21 cellular contexts compared by ENCODE assay signal in genomic region chr1:93658188-93658587, GRCh38. TPM values are rescaled to one million over a fixed set of nuclear protein-coding genes. Genes with fewer than 3 reads are reported as not detected.
A peak's percentile ranks its signal among the peaks of the same experiment; 100 is the strongest.
DNase-seq lines count a peak whose midpoint lies in the region; ATAC-seq and TF ChIP-seq lines count a peak whose summit lies in the region.
"Had no signal": no experiment of that assay in that cellular context is flagged by ENCODE, and none has a peak within 500 bp of the region (broad histone marks: within the 10 kb centered on the region; RNA-seq: fewer than 3 reads in every experiment).

No MANE protein-coding gene starts in this region.

- peaks cover 5% of the 10 kb centered on the region for H3K4me1 Mint-ChIP-seq in activated CD4-positive, alpha-beta T cell treated with anti-CD3 and anti-CD28 coated beads for 36 hours
- H3K4me1 Mint-ChIP-seq in stimulated activated effector memory CD8-positive, alpha-beta T cell treated with anti-CD3 and anti-CD28 coated beads, Interleukin-12 subunit alpha, Interleukin-12 subunit beta, amount 100 ng/mL, for 72 hours = no peaks in the 10 kb centered on the region
- H3K4me1 Mint-ChIP-seq: CD8-positive, alpha-beta memory T cell had no signal

- no peak overlapping the region for H4K8ac ChIP-seq in IMR-90 (ENCODE audit: low read depth in 2 of 2, low read length in 2 of 2)

- no peak overlapping the region for H2BK120ac ChIP-seq in IMR-90 (ENCODE audit: low read depth, low read length)

- peak; percentile 70 for ATAC-seq in activated CD4-positive, alpha-beta T cell treated with anti-CD3 and anti-CD28 coated beads for 36 hours
- no peak for ATAC-seq in IMR-90 (ENCODE audit: low read depth)
- peak; percentile 72 for ATAC-seq in stimulated activated effector memory CD8-positive, alpha-beta T cell treated with anti-CD3 and anti-CD28 coated beads, Interleukin-12 subunit alpha, Interleukin-12 subunit beta, amount 100 ng/mL, for 72 hours
- ATAC-seq: K562, Panc1 had no signal

- no peak overlapping the region for H2AK5ac ChIP-seq in IMR-90 (ENCODE audit: low read depth, low read length)

- no peak overlapping the region for H2BK5ac ChIP-seq in IMR-90 (ENCODE audit: low read depth, low read length, poor library complexity, severe bottlenecking)

- H3K9me3 ChIP-seq in IMR-90 (ENCODE audit: control insufficient read depth, insufficient read depth, low read length) (no peaks in the 10 kb centered on the region; the same call in 1 of the 2 replicates), mammary epithelial cell (replicated peaks; ENCODE audit: insufficient read depth, low read length) (no peaks in the 10 kb centered on the region)

- no peak for DNase-seq in activated CD4-positive, alpha-beta T cell treated with anti-CD3 and anti-CD28 coated beads for 36 hours
- no peak for DNase-seq in activated CD4-positive, alpha-beta T cell treated with anti-CD3 and anti-CD28 coated beads for 1 hour
- DNase-seq in IMR-90 = peak; percentile 41
- peak; percentile 31 for DNase-seq in mammary epithelial cell
- DNase-seq in stimulated activated effector memory CD8-positive, alpha-beta T cell treated with anti-CD3 and anti-CD28 coated beads, Interleukin-12 subunit alpha, Interleukin-12 subunit beta, amount 100 ng/mL, for 72 hours (ENCODE audit: low spot score in 2 of 2) = no peak
- no peak for DNase-seq in NCI-H2107 (lab: John Stamatoyannopoulos, UW)
- no peak for DNase-seq in SIG-M5 (lab: John Stamatoyannopoulos, UW)
- DNase-seq: 8988T; Calu3; CD8-positive, alpha-beta memory T cell; DMS153; NCI-H1092 treated with DMSO at 0.1 percent for 48 hours; NCI-H1436 treated with DMSO at 0.1 percent for 48 hours; NCI-H1930; NCI-H226; NCI-H510A treated with DMSO at 0.1 percent for 48 hours; NCI-H748 treated with DMSO at 0.1 percent for 48 hours; SW 1271 had no signal

- H3K4me2 ChIP-seq in IMR-90 (ENCODE audit: low read depth, low read length) = no peak overlapping the region
- H3K4me2 ChIP-seq in mammary epithelial cell (ENCODE audit: insufficient read depth, low read depth, low read length) = no peak overlapping the region

- no peak overlapping the region for H3K4me3 Mint-ChIP-seq in activated CD4-positive, alpha-beta T cell treated with anti-CD3 and anti-CD28 coated beads for 36 hours
- H3K4me3 Mint-ChIP-seq in stimulated activated effector memory CD8-positive, alpha-beta T cell treated with anti-CD3 and anti-CD28 coated beads, Interleukin-12 subunit alpha, Interleukin-12 subunit beta, amount 100 ng/mL, for 72 hours = no peak overlapping the region
- H3K4me3 Mint-ChIP-seq: CD8-positive, alpha-beta memory T cell had no signal

- in situ Hi-C loops in IMR-90 (cut with MboI; ENCODE audit: low sequenced_read_pairs) = no loop called here
- in situ Hi-C loops in mammary epithelial cell (cut with MboI; ENCODE audit: low sequenced_read_pairs in 2 of 2) = no loop called here

- TF ChIP-seq POLR2A in IMR-90 (IDR thresholded peaks at IDR 0.05; ENCODE audit: low read depth, low read length) = no peak

- H3K36me3 ChIP-seq in IMR-90 (ENCODE audit: control insufficient read depth, insufficient read depth, low read length) (peaks cover 18% of the 10 kb centered on the region), mammary epithelial cell (ENCODE audit: insufficient read depth, low read length) (peaks cover 37% of the 10 kb centered on the region)

- no peaks in the 10 kb centered on the region for H3K9me3 Mint-ChIP-seq in activated CD4-positive, alpha-beta T cell treated with anti-CD3 and anti-CD28 coated beads for 36 hours (ENCODE audit: low read depth)
- no peaks in the 10 kb centered on the region for H3K9me3 Mint-ChIP-seq in stimulated activated effector memory CD8-positive, alpha-beta T cell treated with anti-CD3 and anti-CD28 coated beads, Interleukin-12 subunit alpha, Interleukin-12 subunit beta, amount 100 ng/mL, for 72 hours
- H3K9me3 Mint-ChIP-seq: CD8-positive, alpha-beta memory T cell had no signal

- CTCF ChIA-PET in activated CD4-positive, alpha-beta T cell treated with anti-CD3 and anti-CD28 coated beads for 36 hours (lab: Charles Lee) = interaction anchor here (0.7 to 1.3 kb wide), 2 partner anchors 13 to 71 kb away, joined by 3 to 4 read pairs; no protein-coding TSS in a partner anchor
- CTCF ChIA-PET in IMR-90 (lab: Yijun Ruan, JAX) = interaction anchor here (0.7 kb wide), 1 partner anchor 689 kb away, joined by 7 read pairs; no protein-coding TSS in a partner anchor
- CTCF ChIA-PET in mammary epithelial cell (lab: Charles Lee; ENCODE audit: low non-redundant PET) = no interaction called here

- H3K4me3 ChIP-seq in IMR-90 (ENCODE audit: insufficient read depth, low read depth, low read length) (no peak overlapping the region), mammary epithelial cell (replicated peaks in 1 of 3; ENCODE audit: insufficient read depth in 1 of 3, low read depth in 2 of 3, low read length in 3 of 3) (no peak overlapping the region)
- H3K4me3 ChIP-seq: K562 had no signal

- H4K20me1 ChIP-seq in IMR-90 (ENCODE audit: insufficient read depth, low read length) (peaks cover 30% of the 10 kb centered on the region), mammary epithelial cell (ENCODE audit: insufficient read depth, low read length) (peaks cover 19% of the 10 kb centered on the region)

- H2AFZ ChIP-seq in IMR-90 (replicated peaks; ENCODE audit: low read length, poor library complexity) = no peak overlapping the region
- H2AFZ ChIP-seq in mammary epithelial cell (ENCODE audit: low read depth, low read length) = no peak overlapping the region

- peaks cover 33% of the 10 kb centered on the region for H3K9me1 ChIP-seq in IMR-90 (ENCODE audit: insufficient read depth, low read length)

- H2BK15ac ChIP-seq in IMR-90 (ENCODE audit: low read depth, low read length) = no peak overlapping the region

- no peaks in the 10 kb centered on the region for H3K27me3 ChIP-seq in IMR-90 (ENCODE audit: control insufficient read depth, insufficient read depth, low read length)
- H3K27me3 ChIP-seq in mammary epithelial cell (ENCODE audit: insufficient read depth, low read length) = no peaks in the 10 kb centered on the region

- no peak for TF ChIP-seq RAD21 in IMR-90 (IDR thresholded peaks at IDR 0.05; ENCODE audit: low read length)

- H4K5ac ChIP-seq in IMR-90 (ENCODE audit: low read depth, low read length) = no peak overlapping the region

- intact Hi-C loops in activated CD4-positive, alpha-beta T cell treated with anti-CD3 and anti-CD28 coated beads for 36 hours (cut with DNase I, micrococcal nuclease) = no loop called here
- intact Hi-C loops in IMR-90 (cut with micrococcal nuclease) (no loop called here), mammary epithelial cell (cut with micrococcal nuclease) (no loop called here)

- dilution Hi-C loops in IMR-90 (cut with HindIII; ENCODE audit: low sequenced_read_pairs, unreplicated experiment) (no loop called here), mammary epithelial cell (cut with HindIII; ENCODE audit: low sequenced_read_pairs) (loop anchor here (5.0 kb wide), 1 partner anchor 154 kb away; no protein-coding TSS in a partner anchor)

- H3K27ac ChIP-seq in IMR-90 (ENCODE audit: insufficient read depth, low read length) = no peak overlapping the region
- H3K27ac ChIP-seq in mammary epithelial cell (ENCODE audit: insufficient read depth, low read depth, low read length) = no peak overlapping the region
- H3K27ac ChIP-seq: C4-2B had no signal

- H3K79me1 ChIP-seq in IMR-90 (ENCODE audit: low read depth in 1 of 2, low read length in 2 of 2) = peaks cover 35 to 71% of the 10 kb centered on the region in 2 experiments

- no peak overlapping the region for H3K14ac ChIP-seq in IMR-90 (replicated peaks; ENCODE audit: low read depth, low read length)

- no peak overlapping the region for H3K27ac Mint-ChIP-seq in activated CD4-positive, alpha-beta T cell treated with anti-CD3 and anti-CD28 coated beads for 36 hours
- no peak overlapping the region for H3K27ac Mint-ChIP-seq in stimulated activated effector memory CD8-positive, alpha-beta T cell treated with anti-CD3 and anti-CD28 coated beads, Interleukin-12 subunit alpha, Interleukin-12 subunit beta, amount 100 ng/mL, for 72 hours
- H3K27ac Mint-ChIP-seq: CD8-positive, alpha-beta memory T cell had no signal

- H3K23ac ChIP-seq in IMR-90 (ENCODE audit: low read depth, low read length) = no peak overlapping the region

- no peak overlapping the region for H3K56ac ChIP-seq in IMR-90 (ENCODE audit: extremely low read depth, insufficient read depth, low read length)

- no peak overlapping the region for H3K4ac ChIP-seq in IMR-90 (ENCODE audit: low read depth, low read length)

- POLR2A ChIA-PET in activated CD4-positive, alpha-beta T cell treated with anti-CD3 and anti-CD28 coated beads for 36 hours (lab: Charles Lee) = no interaction called here
- POLR2A ChIA-PET in IMR-90 (lab: Charles Lee; ENCODE audit: unreplicated experiment) = interaction anchor here (0.7 kb wide), 1 partner anchor 928 kb away, joined by 5 read pairs; no protein-coding TSS in a partner anchor

- peaks cover 1% of the 10 kb centered on the region for H3K27me3 Mint-ChIP-seq in activated CD4-positive, alpha-beta T cell treated with anti-CD3 and anti-CD28 coated beads for 36 hours

- TF ChIP-seq CTCF in IMR-90 (conservative IDR thresholded peaks at IDR 0.05; ENCODE audit: low read depth, low read length) (no peak), mammary epithelial cell (conservative IDR thresholded peaks at IDR 0.05 in 1 of 2, IDR thresholded peaks at IDR 0.05 in 1 of 2; ENCODE audit: extremely low read depth in 1 of 2, insufficient read depth in 1 of 2, low read depth in 1 of 2, low read length in 2 of 2) (no peak)

- H2AK9ac ChIP-seq in IMR-90 (replicated peaks; ENCODE audit: low read depth, low read length, poor library complexity) = no peak overlapping the region

- H3K18ac ChIP-seq in IMR-90 (ENCODE audit: low read depth, low read length) = no peak overlapping the region

- H3K4me1 ChIP-seq in IMR-90 (ENCODE audit: control insufficient read depth, insufficient read depth, low read length) = peaks cover 27% of the 10 kb centered on the region
- H3K4me1 ChIP-seq in mammary epithelial cell (ENCODE audit: insufficient read depth, low read length) = peaks cover 21% of the 10 kb centered on the region

- no TSS peak for BruUV-seq in IMR-90 (replicated peaks; lab: Mats Ljungman, UMichigan)
- no TSS peak for BruUV-seq in mammary epithelial cell (replicated peaks; lab: Mats Ljungman, UMichigan)

- peaks cover 99% of the 10 kb centered on the region for H3K79me2 ChIP-seq in mammary epithelial cell (ENCODE audit: insufficient read depth, low read length)

- H2BK20ac ChIP-seq in IMR-90 (ENCODE audit: low read depth, low read length) = no peak overlapping the region

- WGBS in IMR-90 (ENCODE audit: extremely low coverage in 2 of 2, insufficient read length in 1 of 2), 2 experiments = 96% methylated on average over 4 of the region's 5 CpGs; no CpG with 5 or more reads in 1 of the 2 experiments
- 98% methylated on average over 4 of the region's 5 CpGs for WGBS in mammary epithelial cell (ENCODE audit: low coverage, missing lambda C conversion rate)

- H3K36me3 Mint-ChIP-seq in activated CD4-positive, alpha-beta T cell treated with anti-CD3 and anti-CD28 coated beads for 36 hours (ENCODE audit: low read depth) = no peaks in the 10 kb centered on the region
- H3K36me3 Mint-ChIP-seq in stimulated activated effector memory CD8-positive, alpha-beta T cell treated with anti-CD3 and anti-CD28 coated beads, Interleukin-12 subunit alpha, Interleukin-12 subunit beta, amount 100 ng/mL, for 72 hours = no peaks in the 10 kb centered on the region
- H3K36me3 Mint-ChIP-seq: CD8-positive, alpha-beta memory T cell had no signal

- no peak overlapping the region for H4K91ac ChIP-seq in IMR-90 (ENCODE audit: insufficient read depth, low read depth, low read length)

- H3K9ac ChIP-seq in IMR-90 (ENCODE audit: low read depth, low read length) (no peak overlapping the region), mammary epithelial cell (ENCODE audit: insufficient read depth, low read length) (no peak overlapping the region)

RNA-seq across cellular contexts. Expression of gene BCAR3, which starts 23.4 kb away (rescaled TPM):
- total RNA-seq in activated CD4-positive, alpha-beta T cell treated with anti-CD3 and anti-CD28 coated beads for 36 hours = under 1 TPM; 0.46 to 0.54 TPM
- total RNA-seq in IMR-90 (2012; rRNA removed) = 46.4 TPM in 2 replicates
- polyA plus RNA-seq in IMR-90 (2012; rRNA removed) = 41.4 and 47.9 TPM in 2 replicates
- polyA plus RNA-seq in IMR-90 (2012; cell fraction: cytosol; rRNA removed) = 28.9 and 33.4 TPM in 2 replicates
- polyA plus RNA-seq in IMR-90 (2012; cell fraction: nucleus; rRNA removed; ENCODE audit: low replicate concordance) = 41.5 and 54.4 TPM in 2 replicates
- 100 to 1,000 TPM in 1 of 2 donors, 10 to 100 TPM in 1; 93.0 to 171 TPM for total RNA-seq in mammary epithelial cell
- 123 TPM for polyA plus RNA-seq in mammary epithelial cell
- polyA minus RNA-seq in mammary epithelial cell = 185 TPM

Comparison
In these comparisons a context has a peak if more than half of its experiments do, and no peak if none do; other contexts are left out.
1. DNase-seq: peak in IMR-90 (single experiment) and mammary epithelial cell (single experiment); none in activated CD4-positive, alpha-beta T cell treated with anti-CD3 and anti-CD28 coated beads for 36 hours (single experiment), activated CD4-positive, alpha-beta T cell treated with anti-CD3 and anti-CD28 coated beads for 1 hour (single experiment), stimulated activated effector memory CD8-positive, alpha-beta T cell treated with anti-CD3 and anti-CD28 coated beads, Interleukin-12 subunit alpha, Interleukin-12 subunit beta, amount 100 ng/mL, for 72 hours (0 of 2), NCI-H2107 (single experiment) and SIG-M5 (single experiment).
2. RNA of gene BCAR3, which starts 23.4 kb away (total RNA-seq): 93.0 to 171 TPM in mammary epithelial cell and 46.4 TPM in IMR-90; 0.46 to 0.54 TPM in activated CD4-positive, alpha-beta T cell treated with anti-CD3 and anti-CD28 coated beads for 36 hours; every median in the first group is over 10 times any median in the second.